Comparison of ENCODE assay signal across 21 cellular contexts in the genomic region with DNA sequence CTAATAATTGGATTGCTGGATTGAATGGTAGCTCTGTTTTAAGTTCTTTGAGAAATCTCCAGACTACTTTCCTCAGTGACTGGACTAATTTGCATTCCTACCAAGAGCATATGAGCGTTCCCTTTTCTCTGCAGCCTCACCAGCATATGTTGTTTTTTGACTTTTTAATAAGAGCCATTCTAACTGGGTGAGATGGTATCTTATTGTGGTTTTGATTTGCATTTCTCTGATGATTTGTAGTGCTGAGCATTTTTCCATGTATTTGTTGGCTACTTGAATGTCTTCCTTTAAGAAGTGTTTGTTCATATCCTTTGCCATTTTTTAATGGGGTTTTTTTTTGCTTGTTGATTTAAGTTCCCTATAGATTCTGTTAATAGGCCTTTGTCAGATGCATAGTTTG.
A peak's percentile ranks its signal among the peaks of the same experiment; 100 is the strongest.
DNase-seq lines count a peak whose midpoint lies in the region; ATAC-seq, FAIRE-seq and TF ChIP-seq lines count a peak whose summit lies in the region.
"Had no signal": no experiment of that assay in that cellular context is flagged by ENCODE, and none has a peak within 500 bp of the region (broad histone marks: within the 10 kb centered on the region; RNA-seq: fewer than 3 reads in every experiment).

No MANE protein-coding gene starts in this region.

- DNase-seq in stimulated activated naive CD8-positive, alpha-beta T cell treated with anti-CD3 and anti-CD28 coated beads, Interleukin-15, Interleukin-2, amounts not matched to agents 100 U/mL and 50 U/mL, for 24 hours, result no peak
- DNase-seq in NCI-H526 treated with DMSO at 0.1 percent for 48 hours (lab: John Stamatoyannopoulos, UW), result peak; percentile 47
- peak; percentile 63 for DNase-seq in astrocyte (ENCODE audit: low read depth)
- no peak for DNase-seq in NCI-H748 treated with DMSO at 0.1 percent for 48 hours (lab: John Stamatoyannopoulos, UW)
- no peak for DNase-seq in NCI-H1092 (lab: John Stamatoyannopoulos, UW)
- DNase-seq: AML-193, Kasumi-1, NCI-H1105, NCI-H2081 treated with DMSO at 0.1 percent for 48 hours, NCI-H510A, PC-3, SIG-M5 had no signal

- no peak overlapping the region for H3K4me3 ChIP-seq in astrocyte (ENCODE audit: insufficient read depth, low read depth, low read length)
- H3K4me3 ChIP-seq: GM12878, GM23338 had no signal

- H3K27me3 Mint-ChIP-seq in stimulated activated naive CD8-positive, alpha-beta T cell treated with anti-CD3 and anti-CD28 coated beads, Interleukin-15, Interleukin-2, amounts not matched to agents 100 ng/mL and 50 ng/mL, for 24 hours, result peaks cover 12% of the 10 kb centered on the region
- no peaks in the 10 kb centered on the region for H3K27me3 Mint-ChIP-seq in astrocyte (ENCODE audit: low read depth, unreplicated experiment)

- H3K4me1 ChIP-seq in astrocyte (ENCODE audit: insufficient read depth, low read length), result peaks cover 2% of the 10 kb centered on the region

- H3K9me3 ChIP-seq in astrocyte (ENCODE audit: insufficient read depth, low read depth, low read length), result no peaks in the 10 kb centered on the region

- no peaks in the 10 kb centered on the region for H3K27me3 ChIP-seq in astrocyte (ENCODE audit: insufficient read depth, low read length)

- no peak overlapping the region for H3K4me2 ChIP-seq in astrocyte (ENCODE audit: low read length)
- H3K4me2 ChIP-seq: GM23338 had no signal

- no peak for TF ChIP-seq CTCF in astrocyte (IDR thresholded peaks at IDR 0.05; ENCODE audit: insufficient read depth, low read depth, low read length)

- H3K4me3 Mint-ChIP-seq in stimulated activated naive CD8-positive, alpha-beta T cell treated with anti-CD3 and anti-CD28 coated beads, Interleukin-15, Interleukin-2, amounts not matched to agents 100 ng/mL and 50 ng/mL, for 24 hours, result no peak overlapping the region
- no peak overlapping the region for H3K4me3 Mint-ChIP-seq in astrocyte (ENCODE audit: unreplicated experiment)
- H3K4me3 Mint-ChIP-seq: GM23338 had no signal

- no peak overlapping the region for H3K9ac ChIP-seq in astrocyte (ENCODE audit: low read length)

- no peaks in the 10 kb centered on the region for H3K36me3 ChIP-seq in astrocyte (ENCODE audit: insufficient read depth, low read length)

- H3K36me3 Mint-ChIP-seq in stimulated activated naive CD8-positive, alpha-beta T cell treated with anti-CD3 and anti-CD28 coated beads, Interleukin-15, Interleukin-2, amounts not matched to agents 100 ng/mL and 50 ng/mL, for 24 hours (ENCODE audit: low read depth), result peaks cover 11% of the 10 kb centered on the region
- H3K36me3 Mint-ChIP-seq in astrocyte (ENCODE audit: low read depth, unreplicated experiment), result no peaks in the 10 kb centered on the region

- FAIRE-seq in astrocyte (lab: Jason Lieb, UNC), result no peak
- FAIRE-seq: D721Med, GM12878, GM19239 had no signal

- no peaks in the 10 kb centered on the region for H3K79me2 ChIP-seq in astrocyte (ENCODE audit: insufficient read depth, low read length)

- no peak overlapping the region for H3K27ac ChIP-seq in astrocyte (ENCODE audit: low read depth, low read length)
- H3K27ac ChIP-seq: C4-2B, RWPE1 had no signal

- no peak for ATAC-seq in stimulated activated naive CD8-positive, alpha-beta T cell treated with anti-CD3 and anti-CD28 coated beads, Interleukin-15, Interleukin-2, amounts not matched to agents 100 U/mL and 50 U/mL, for 24 hours
- no peak for ATAC-seq in HG02938 (IDR thresholded peaks at IDR 0.05; ENCODE audit: unreplicated experiment)
- ATAC-seq: GM12878, GM23338, HCT116, PC-3 had no signal

- H3K9me3 Mint-ChIP-seq in stimulated activated naive CD8-positive, alpha-beta T cell treated with anti-CD3 and anti-CD28 coated beads, Interleukin-15, Interleukin-2, amounts not matched to agents 100 ng/mL and 50 ng/mL, for 24 hours, result peaks cover 15% of the 10 kb centered on the region
- peaks cover 3% of the 10 kb centered on the region for H3K9me3 Mint-ChIP-seq in astrocyte (ENCODE audit: unreplicated experiment)

- no peaks in the 10 kb centered on the region for H4K20me1 ChIP-seq in astrocyte (ENCODE audit: insufficient read depth, low read length)

- H2AFZ ChIP-seq in astrocyte (ENCODE audit: low read depth, low read length), result no peak overlapping the region
- H2AFZ ChIP-seq: GM23338 had no signal

- H3K4me1 Mint-ChIP-seq in stimulated activated naive CD8-positive, alpha-beta T cell treated with anti-CD3 and anti-CD28 coated beads, Interleukin-15, Interleukin-2, amounts not matched to agents 100 ng/mL and 50 ng/mL, for 24 hours (ENCODE audit: low read depth), result peaks cover 18% of the 10 kb centered on the region
- no peaks in the 10 kb centered on the region for H3K4me1 Mint-ChIP-seq in astrocyte (ENCODE audit: low read depth, unreplicated experiment)
- H3K4me1 Mint-ChIP-seq: GM23338 had no signal

- H3K27ac Mint-ChIP-seq in stimulated activated naive CD8-positive, alpha-beta T cell treated with anti-CD3 and anti-CD28 coated beads, Interleukin-15, Interleukin-2, amounts not matched to agents 100 ng/mL and 50 ng/mL, for 24 hours, result peak overlapping the region; percentile 28
- no peak overlapping the region for H3K27ac Mint-ChIP-seq in astrocyte (ENCODE audit: unreplicated experiment)
- H3K27ac Mint-ChIP-seq: GM23338 had no signal

Comparison
In these comparisons a context has a peak if more than half of its experiments do, and no peak if none do; other contexts are left out.
1. DNase-seq: peak in NCI-H526 treated with DMSO at 0.1 percent for 48 hours (single experiment) and astrocyte (single experiment); none in stimulated activated naive CD8-positive, alpha-beta T cell treated with anti-CD3 and anti-CD28 coated beads, Interleukin-15, Interleukin-2, amounts not matched to agents 100 U/mL and 50 U/mL, for 24 hours (single experiment), NCI-H748 treated with DMSO at 0.1 percent for 48 hours (single experiment) and NCI-H1092 (single experiment).